22 cellular contexts compared by ENCODE assay signal in the genomic region with DNA sequence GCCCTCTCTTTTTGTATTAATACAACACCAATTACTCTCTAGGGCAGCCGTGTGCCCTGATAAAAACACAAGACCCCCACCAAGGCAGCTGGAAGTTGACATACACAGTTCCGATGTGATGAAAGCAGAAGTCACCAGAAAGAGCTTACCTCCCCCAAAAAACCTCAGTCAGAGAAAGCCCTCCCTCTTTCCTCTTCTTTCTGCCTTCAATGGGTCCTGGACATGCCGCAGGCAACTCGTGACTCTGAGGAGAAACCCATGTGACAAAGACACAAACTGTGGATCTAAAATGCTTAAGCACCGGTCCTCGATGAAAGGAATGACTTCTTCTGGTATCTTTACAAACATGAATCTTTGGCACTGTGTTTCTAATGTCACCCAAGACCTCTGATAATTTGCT.
DNase-seq lines count a peak whose midpoint lies in the region; ATAC-seq, FAIRE-seq and TF ChIP-seq lines count a peak whose summit lies in the region.
"Had no signal": no experiment of that assay in that cellular context is flagged by ENCODE, and none has a peak within 500 bp of the region (broad histone marks: within the 10 kb centered on the region; RNA-seq: fewer than 3 reads in every experiment).

No MANE protein-coding gene starts in this region.

- BruUV-seq in K562 (replicated peaks; lab: Mats Ljungman, UMichigan) = no TSS peak

- no peak for ATAC-seq in K562
- no peak for ATAC-seq in gastrocnemius medialis
- ATAC-seq: T-cell had no signal

- H2BK120ac ChIP-seq in mesenchymal stem cell (ENCODE audit: low read depth, low read length) = no peak overlapping the region

- H3K4me3 ChIP-seq in HAP-1 (no peak overlapping the region), K562 (no peak overlapping the region), mesenchymal stem cell (ENCODE audit: insufficient read depth in 1 of 2, low read depth in 1 of 2, low read length in 2 of 2) (no peak overlapping the region), gastrocnemius medialis (no peak overlapping the region)
- H3K4me3 ChIP-seq: coronary artery, ovary, uterus had no signal

- H3K4me1 ChIP-seq in HAP-1 (peaks cover 36% of the 10 kb centered on the region), K562 (replicated peaks in 1 of 2; ENCODE audit: control insufficient read depth in 2 of 2, insufficient read depth in 2 of 2, low read length in 2 of 2) (no peaks in the 10 kb centered on the region), mesenchymal stem cell (ENCODE audit: control insufficient read depth, insufficient read depth, low read depth, low read length) (no peaks in the 10 kb centered on the region), gastrocnemius medialis (peaks cover 0 to 4% of the 10 kb centered on the region in 2 donors)
- H3K4me1 ChIP-seq: uterus had no signal

- no peak overlapping the region for H4K91ac ChIP-seq in mesenchymal stem cell (ENCODE audit: low read length)

- no peaks in the 10 kb centered on the region for H3K9me1 ChIP-seq in K562 (ENCODE audit: control insufficient read depth, insufficient read depth, low read length)

- WGBS in K562 (ENCODE audit: insufficient coverage, low coverage, missing lambda C conversion rate) = 4% methylated on average over 6 of the region's 6 CpGs
- WGBS in mesenchymal stem cell = 97% methylated on average over 6 of the region's 6 CpGs

- in situ Hi-C loops in HAP-1 (cut with MboI; ENCODE audit: low sequenced_read_pairs) = no loop called here
- in situ Hi-C loops in K562 (cut with MboI) = no loop called here
- in situ Hi-C loops in gastrocnemius medialis (cut with MboI; ENCODE audit: low sequenced_read_pairs in 4 of 4) = no loop called here

- H3K79me1 ChIP-seq in mesenchymal stem cell (replicated peaks; ENCODE audit: low read length, poor library complexity, severe bottlenecking) = peaks cover 8% of the 10 kb centered on the region

- TF ChIP-seq RAD21 in K562 (CRISPR knock-in tag; conservative IDR thresholded peaks at IDR 0.05 in 1 of 2, IDR thresholded peaks at IDR 0.05 in 1 of 2) = no peak

- CTCF ChIA-PET in K562 (lab: Yijun Ruan, JAX; ENCODE audit: low intra/inter-chr PET ratio) = no interaction called here

- no peak overlapping the region for H2BK5ac ChIP-seq in mesenchymal stem cell (ENCODE audit: low read depth, low read length, poor library complexity, severe bottlenecking)

- no peak overlapping the region for H3K18ac ChIP-seq in mesenchymal stem cell (ENCODE audit: low read depth in 1 of 2, low read length in 2 of 2)

- H3K4me2 ChIP-seq in K562 (ENCODE audit: insufficient read depth, low read length) (no peak overlapping the region), mesenchymal stem cell (ENCODE audit: low read length, poor library complexity, severe bottlenecking) (no peak overlapping the region)

- H3K23ac ChIP-seq in mesenchymal stem cell (ENCODE audit: low read length in 2 of 2) = no peak overlapping the region

- no peak for TF ChIP-seq CTCF in K562 (IDR thresholded peaks at IDR 0.05 in 2 of 3, conservative IDR thresholded peaks at IDR 0.05 in 1 of 3; ENCODE audit: insufficient read depth in 2 of 3, low read depth in 1 of 3, low read length in 3 of 3)
- TF ChIP-seq CTCF in gastrocnemius medialis (IDR thresholded peaks at IDR 0.05 in 4 of 5, conservative IDR thresholded peaks at IDR 0.05 in 1 of 5) = no peak

- H4K8ac ChIP-seq in mesenchymal stem cell (ENCODE audit: low read length) = no peak overlapping the region

- H3K27me3 ChIP-seq in HAP-1 (ENCODE audit: low read depth) (no peaks in the 10 kb centered on the region), K562 (ENCODE audit: control insufficient read depth in 2 of 2, insufficient read depth in 2 of 2, low read length in 2 of 2) (peaks cover 5 to 9% of the 10 kb centered on the region in 2 experiments; a peak in 3 of 5 replicates), mesenchymal stem cell (ENCODE audit: control insufficient read depth in 1 of 2, insufficient read depth in 1 of 2, low read length in 2 of 2) (no peaks in the 10 kb centered on the region), gastrocnemius medialis (no peaks in the 10 kb centered on the region)
- H3K27me3 ChIP-seq: ovary, uterus had no signal

- H2AFZ ChIP-seq in K562 (ENCODE audit: low read depth, low read length) = no peak overlapping the region
- H2AFZ ChIP-seq in mesenchymal stem cell (ENCODE audit: low read depth, low read length) = no peak overlapping the region

- H3K14ac ChIP-seq in mesenchymal stem cell (ENCODE audit: low read length in 2 of 2) = no peak overlapping the region

- no peak overlapping the region for H2BK15ac ChIP-seq in mesenchymal stem cell (ENCODE audit: low read depth, poor library complexity, severe bottlenecking)

- H3K9ac ChIP-seq in K562 (ENCODE audit: insufficient read depth in 1 of 2, low read depth in 2 of 2, low read length in 2 of 2) = no peak overlapping the region
- peak overlapping the region; percentile 67 for H3K9ac ChIP-seq in mesenchymal stem cell (ENCODE audit: low read length)

- DNase-seq in HAP-1 (ENCODE audit: low spot score in 2 of 2) (peak; percentile 15 to 22), NOMO-1 (lab: John Stamatoyannopoulos, UW; ENCODE audit: unreplicated experiment in 2 of 2) (peak; percentile 38 to 40), K562 (ENCODE audit: extremely low read depth in 1 of 4, low spot score in 3 of 4) (no peak), mesenchymal stem cell (no peak), DMS53 (lab: John Stamatoyannopoulos, UW) (no peak), SKM-1 treated with dmso at 0.1 percent for 144 hours (lab: John Stamatoyannopoulos, UW; ENCODE audit: unreplicated experiment) (no peak), gastrocnemius medialis (no peak)
- no peak for DNase-seq in stimulated activated CD4-positive, alpha-beta T cell treated with anti-CD3 and anti-CD28 coated beads, Interleukin-4, amount 100 ng/mL, for 24 hours
- DNase-seq: activated CD4-positive, alpha-beta T cell treated with anti-CD3 and anti-CD28 coated beads, Interleukin-2, amount 50 U/mL, for 4 hours; CD4-positive, alpha-beta T cell; DMS79 treated with DMSO at 0.1 percent for 48 hours; GOT3; naive B cell; NCI-H748 treated with DMSO at 0.1 percent for 48 hours; ovary; stimulated activated CD4-positive, alpha-beta T cell treated with anti-CD3 and anti-CD28 coated beads, Interleukin-4, amount 100 ng/mL, for 1 hour; T-cell; uterus had no signal

- no peak for TF ChIP-seq EP300 in K562 (IDR thresholded peaks at IDR 0.05; ENCODE audit: low read length)

- intact Hi-C loops in K562 (cut with micrococcal nuclease) = no loop called here
- intact Hi-C loops in gastrocnemius medialis (cut with DNase I; ENCODE audit: low total_unique reads) = no loop called here

- H3K79me2 ChIP-seq in K562 (ENCODE audit: control insufficient read depth, insufficient read depth, low read length) = no peaks in the 10 kb centered on the region

- H2AK5ac ChIP-seq in mesenchymal stem cell (ENCODE audit: low read length, severe bottlenecking) = no peak overlapping the region

- no peak for FAIRE-seq in K562 (lab: Jason Lieb, UNC)
- FAIRE-seq: RCC 7860 had no signal

- no peak overlapping the region for H3K4ac ChIP-seq in mesenchymal stem cell (ENCODE audit: low read depth in 1 of 2, low read length in 2 of 2)

- POLR2A ChIA-PET in K562 (lab: Yijun Ruan, JAX) = interaction anchor here (1.5 kb wide), 1 partner anchor 15 kb away, joined by 4 read pairs; no protein-coding TSS in a partner anchor

- peak overlapping the region in 1 of 2 experiments; percentile 11 for H2BK12ac ChIP-seq in mesenchymal stem cell (ENCODE audit: low read length in 2 of 2)

- TF ChIP-seq POLR2A in K562 (conservative IDR thresholded peaks at IDR 0.05) = no peak
- no peak for TF ChIP-seq POLR2A in gastrocnemius medialis (IDR thresholded peaks at IDR 0.05)

- H4K20me1 ChIP-seq in K562 (replicated peaks; ENCODE audit: control insufficient read depth, insufficient read depth, low read length) = no peaks in the 10 kb centered on the region

- no peaks in the 10 kb centered on the region for H3K9me3 ChIP-seq in HAP-1
- no peaks in the 10 kb centered on the region for H3K9me3 ChIP-seq in K562 (replicated peaks; ENCODE audit: control insufficient read depth, insufficient read depth, low read depth, low read length)
- no peaks in the 10 kb centered on the region for H3K9me3 ChIP-seq in mesenchymal stem cell (ENCODE audit: control insufficient read depth, low read length)
- no peaks in the 10 kb centered on the region for H3K9me3 ChIP-seq in gastrocnemius medialis
- H3K9me3 ChIP-seq: ovary, uterus had no signal

- H3K36me3 ChIP-seq in HAP-1 (replicated peaks) = no peaks in the 10 kb centered on the region
- no peaks in the 10 kb centered on the region for H3K36me3 ChIP-seq in K562 (ENCODE audit: control insufficient read depth, insufficient read depth, low read length)
- H3K36me3 ChIP-seq in mesenchymal stem cell (ENCODE audit: control insufficient read depth in 1 of 2, insufficient read depth in 2 of 2, low read depth in 1 of 2, low read length in 2 of 2) = no peaks in the 10 kb centered on the region
- no peaks in the 10 kb centered on the region for H3K36me3 ChIP-seq in gastrocnemius medialis
- H3K36me3 ChIP-seq: ovary, uterus had no signal

- H3K27ac ChIP-seq in K562 (ENCODE audit: extremely low read depth, low read depth, low read length) (no peak overlapping the region), mesenchymal stem cell (ENCODE audit: low read length, poor library complexity, severe bottlenecking) (no peak overlapping the region), gastrocnemius medialis (no peak overlapping the region)
- H3K27ac ChIP-seq: coronary artery, HL-60, ovary, uterus, VCaP had no signal

TF ChIP-seq in K562, 482 proteins besides CTCF, POLR2A, EP300 and RAD21:
- no peak for TF ChIP-seq CEBPB (tag; IDR thresholded peaks at IDR 0.05)
- peak; percentile 40 for TF ChIP-seq TFE3 (CRISPR knock-in tag; IDR thresholded peaks at IDR 0.05)
TF ChIP-seq in K562: peak in this region for 1.

Comparison
In these comparisons a context has a peak if more than half of its experiments do, and no peak if none do; other contexts are left out.
1. DNase-seq: peak in HAP-1 (2 of 2) and NOMO-1 (2 of 2); none in K562 (0 of 4), mesenchymal stem cell (single experiment), DMS53 (single experiment), SKM-1 treated with dmso at 0.1 percent for 144 hours (single experiment), stimulated activated CD4-positive, alpha-beta T cell treated with anti-CD3 and anti-CD28 coated beads, Interleukin-4, amount 100 ng/mL, for 24 hours (single experiment) and gastrocnemius medialis (0 of 2).